In genomic region chr15:28992996-28993719, GRCh38 we compare ENCODE assay signal across 13 cellular contexts.
A peak's percentile ranks its signal among the peaks of the same experiment; 100 is the strongest.
DNase-seq lines count a peak whose midpoint lies in the region; ATAC-seq and TF ChIP-seq lines count a peak whose summit lies in the region.
"Had no signal": no experiment of that assay in that cellular context is flagged by ENCODE, and none has a peak within 500 bp of the region (broad histone marks: within the 10 kb centered on the region; RNA-seq: fewer than 3 reads in every experiment).

No MANE protein-coding gene starts in this region.

- H3K4me1 Mint-ChIP-seq in GM23338 (peaks cover 35% of the 10 kb centered on the region), osteocyte (ENCODE audit: unreplicated experiment) (peaks cover 13% of the 10 kb centered on the region)

- POLR2A ChIA-PET in SK-N-SH (lab: Yijun Ruan, JAX) = no interaction called here

- H3K27me3 ChIP-seq in GM23338 (ENCODE audit: insufficient read depth) (no peaks in the 10 kb centered on the region), cardiac muscle cell (no peaks in the 10 kb centered on the region), right lobe of liver (no peaks in the 10 kb centered on the region), SK-N-SH (ENCODE audit: insufficient read depth) (no peaks in the 10 kb centered on the region)
- H3K27me3 ChIP-seq: gastrocnemius medialis had no signal

- H2AFZ ChIP-seq in GM23338 (no peak overlapping the region), SK-N-SH (ENCODE audit: low read depth) (no peak overlapping the region)

- no peak for TF ChIP-seq RAD21 in SK-N-SH (IDR thresholded peaks at IDR 0.05; ENCODE audit: low read length)

- peak overlapping the region; percentile 57; the same call in 1 of the 2 replicates for H3K27ac Mint-ChIP-seq in GM23338
- H3K27ac Mint-ChIP-seq in osteocyte (ENCODE audit: unreplicated experiment) = peak overlapping the region; percentile 36

- CTCF ChIA-PET in SK-N-SH (lab: Yijun Ruan, JAX) = no interaction called here

- H3K9ac ChIP-seq in SK-N-SH = no peak overlapping the region
- H3K9ac ChIP-seq: KMS-11 had no signal

- intact Hi-C loops in right lobe of liver (cut with DNase I) = no loop called here

- H3F3A ChIP-seq in GM23338 (replicated peaks; ENCODE audit: low read depth) (no peaks in the 10 kb centered on the region), SK-N-SH (replicated peaks; ENCODE audit: insufficient read depth) (no peaks in the 10 kb centered on the region)

- H3K27me3 Mint-ChIP-seq in GM23338 (ENCODE audit: insufficient read depth, low read depth, poor library complexity) = peaks cover 4% of the 10 kb centered on the region
- H3K27me3 Mint-ChIP-seq in osteocyte (ENCODE audit: unreplicated experiment) = no peaks in the 10 kb centered on the region

- no peak overlapping the region for H3K27ac ChIP-seq in GM23338 (ENCODE audit: low read depth)
- peak overlapping the region; percentile 94 for H3K27ac ChIP-seq in cardiac muscle cell
- H3K27ac ChIP-seq in right lobe of liver = no peak overlapping the region
- H3K27ac ChIP-seq in SK-N-SH (ENCODE audit: low read depth in 2 of 2, low read length in 1 of 2) = no peak overlapping the region
- H3K27ac ChIP-seq: gastrocnemius medialis, KMS-11, lower lobe of right lung, prostate gland had no signal

- H3K79me2 ChIP-seq in GM23338 (replicated peaks; ENCODE audit: insufficient read depth) (no peaks in the 10 kb centered on the region), SK-N-SH (ENCODE audit: insufficient read depth) (no peaks in the 10 kb centered on the region)

- H3K4me2 ChIP-seq in GM23338 (no peak overlapping the region), SK-N-SH (no peak overlapping the region)
- H3K4me2 ChIP-seq: KMS-11 had no signal

- H4K20me1 ChIP-seq in GM23338 (replicated peaks; ENCODE audit: insufficient read depth) (no peaks in the 10 kb centered on the region), SK-N-SH (ENCODE audit: insufficient read depth) (no peaks in the 10 kb centered on the region)

- H3K4me3 Mint-ChIP-seq in GM23338 = no peak overlapping the region
- H3K4me3 Mint-ChIP-seq in osteocyte (ENCODE audit: unreplicated experiment) = no peak overlapping the region

- H3K4me3 ChIP-seq in GM23338 (no peak overlapping the region), cardiac muscle cell (no peak overlapping the region), right lobe of liver (no peak overlapping the region), SK-N-SH (ENCODE audit: low read depth in 2 of 2, low read length in 1 of 2) (no peak overlapping the region)
- H3K4me3 ChIP-seq: gastrocnemius medialis, lower lobe of right lung, prostate gland had no signal

- H3K36me3 Mint-ChIP-seq in GM23338 (ENCODE audit: low read depth) (no peaks in the 10 kb centered on the region), osteocyte (ENCODE audit: unreplicated experiment) (no peaks in the 10 kb centered on the region)

- ATAC-seq in GM23338 = no peak
- ATAC-seq in right lobe of liver = no peak
- ATAC-seq: gastrocnemius medialis, lower lobe of right lung had no signal

- H3K9me3 ChIP-seq in cardiac muscle cell (ENCODE audit: low read depth) (no peaks in the 10 kb centered on the region), right lobe of liver (no peaks in the 10 kb centered on the region), SK-N-SH (no peaks in the 10 kb centered on the region)
- H3K9me3 ChIP-seq: gastrocnemius medialis, lower lobe of right lung, prostate gland had no signal

- no peak for TF ChIP-seq EP300 in SK-N-SH (IDR thresholded peaks at IDR 0.05; ENCODE audit: borderline replicate concordance in 1 of 2, low read depth in 1 of 2, low read length in 1 of 2)

- WGBS in right lobe of liver (ENCODE audit: insufficient coverage, low coverage, low lambda C conversion rate, missing lambda C conversion rate) = 62% methylated on average over 4 of the region's 12 CpGs
- 82% methylated on average over 12 of the region's 12 CpGs for WGBS in SK-N-SH (ENCODE audit: low lambda C conversion rate)

- no peaks in the 10 kb centered on the region for H3K9me2 ChIP-seq in GM23338 (ENCODE audit: insufficient read depth)
- H3K9me2 ChIP-seq in SK-N-SH = no peaks in the 10 kb centered on the region

- no peaks in the 10 kb centered on the region for H3K36me3 ChIP-seq in GM23338 (ENCODE audit: insufficient read depth)
- no peaks in the 10 kb centered on the region for H3K36me3 ChIP-seq in cardiac muscle cell
- no peaks in the 10 kb centered on the region for H3K36me3 ChIP-seq in right lobe of liver
- H3K36me3 ChIP-seq in SK-N-SH (replicated peaks in 1 of 2; ENCODE audit: control insufficient read depth in 1 of 2, insufficient read depth in 2 of 2, low read length in 1 of 2) = no peaks in the 10 kb centered on the region
- H3K36me3 ChIP-seq: gastrocnemius medialis, lower lobe of right lung, prostate gland had no signal

- DNase-seq in GM23338 (ENCODE audit: low spot score) (no peak), SKM-1 treated with dmso at 0.1 percent for 144 hours (lab: John Stamatoyannopoulos, UW; ENCODE audit: unreplicated experiment) (peak; percentile 88), cardiac muscle cell (ENCODE audit: low read depth in 1 of 2, low spot score in 1 of 2) (peak in 1 of 2 donors; percentile 71), osteocyte (ENCODE audit: extremely low spot score, unreplicated experiment) (no peak), right lobe of liver (no peak), iPS-NIHi7 (ENCODE audit: extremely low spot score) (no peak), NCI-H1930 (lab: John Stamatoyannopoulos, UW) (no peak), SK-N-SH (no peak)
- DNase-seq: gastrocnemius medialis, lower lobe of right lung, NCI-H2107 had no signal

- no peaks in the 10 kb centered on the region for H3K9me3 Mint-ChIP-seq in GM23338
- H3K9me3 Mint-ChIP-seq in osteocyte (ENCODE audit: unreplicated experiment) = no peaks in the 10 kb centered on the region

- TF ChIP-seq CTCF in GM23338 (conservative IDR thresholded peaks at IDR 0.05; ENCODE audit: low read depth in 2 of 2) (no peak), cardiac muscle cell (IDR thresholded peaks at IDR 0.05; ENCODE audit: low read depth, low read length) (no peak), osteocyte (IDR thresholded peaks at IDR 0.05) (no peak), right lobe of liver (IDR thresholded peaks at IDR 0.05) (no peak), SK-N-SH (IDR thresholded peaks at IDR 0.05) (no peak)

- no peak for TF ChIP-seq POLR2A in right lobe of liver (IDR thresholded peaks at IDR 0.05)

- H3K4me1 ChIP-seq in GM23338 (ENCODE audit: insufficient read depth) (peaks cover 11% of the 10 kb centered on the region; the same call in 1 of the 2 replicates), cardiac muscle cell (ENCODE audit: low read depth) (peaks cover 37% of the 10 kb centered on the region), right lobe of liver (no peaks in the 10 kb centered on the region), SK-N-SH (ENCODE audit: control insufficient read depth in 1 of 2, insufficient read depth in 2 of 2, low read depth in 1 of 2, low read length in 1 of 2) (peaks cover 0 to 28% of the 10 kb centered on the region in 2 experiments; a peak in 1 of 4 replicates)
- H3K4me1 ChIP-seq: gastrocnemius medialis, prostate gland had no signal

TF ChIP-seq in GM23338, 12 proteins besides CTCF, POLR2A, EP300 and RAD21:
- TF ChIP-seq ETS1 (IDR thresholded peaks at IDR 0.05) = no peak

TF ChIP-seq in SK-N-SH, 30 proteins besides CTCF, POLR2A, EP300 and RAD21:
- TF ChIP-seq PBX3 (IDR thresholded peaks at IDR 0.05) = no peak
- no peak for TF ChIP-seq SIN3A (IDR thresholded peaks at IDR 0.05; ENCODE audit: borderline replicate concordance, low read depth, low read length)
